13 cellular contexts compared by ENCODE assay signal in genomic region chr5:144484124-144484897, GRCh38.
DNase-seq lines count a peak whose midpoint lies in the region; ATAC-seq, FAIRE-seq and TF ChIP-seq lines count a peak whose summit lies in the region.
"Had no signal": no experiment of that assay in that cellular context is flagged by ENCODE, and none has a peak within 500 bp of the region (broad histone marks: within the 10 kb centered on the region; RNA-seq: fewer than 3 reads in every experiment).

No MANE protein-coding gene starts in this region.

- CTCF ChIA-PET in AG04449 (lab: Yijun Ruan, JAX), result interaction anchor here (0.7 kb wide), 1 partner anchor 877 kb away, joined by 3 read pairs; no protein-coding TSS in a partner anchor

- H3K36me3 ChIP-seq in kidney epithelial cell (ENCODE audit: control insufficient read depth, insufficient read depth, low read length), result no peaks in the 10 kb centered on the region
- H3K36me3 ChIP-seq: BE2C had no signal

- POLR2A ChIA-PET in AG04449 (lab: Yijun Ruan, JAX), result interaction anchor here (0.6 kb wide), 1 partner anchor 16 kb away, joined by 3 read pairs; no protein-coding TSS in a partner anchor

- H3K4me3 ChIP-seq in AG04449 (ENCODE audit: low read depth, low read length) (no peak overlapping the region), astrocyte of the spinal cord (ENCODE audit: low read depth, low read length) (no peak overlapping the region), kidney epithelial cell (ENCODE audit: low read depth, low read length) (no peak overlapping the region)

- ATAC-seq in HG03095 (IDR thresholded peaks at IDR 0.05; ENCODE audit: unreplicated experiment) (no peak), GM21423 (IDR thresholded peaks at IDR 0.05; ENCODE audit: unreplicated experiment) (no peak)

- DNase-seq in AG04449 (ENCODE audit: low read depth, low spot score) (peak; percentile 53), HTR-8/SVneo (ENCODE audit: insufficient read length, low spot score) (peak; percentile 28), astrocyte of the spinal cord (ENCODE audit: low read depth, low spot score) (peak; percentile 71), kidney epithelial cell (ENCODE audit: low read depth) (peak; percentile 84), SKM-1 (lab: John Stamatoyannopoulos, UW; ENCODE audit: unreplicated experiment) (no peak)
- no peak for DNase-seq in activated T-cell treated with anti-CD3 and anti-CD28 coated beads, Interleukin-2, amount 50 U/mL, for 1 hour
- DNase-seq: activated CD4-positive, alpha-beta T cell treated with anti-CD3 and anti-CD28 coated beads, Interleukin-2, amount 10 ng/mL, durations not matched to agents 24 days and 14 days; BE2C; Karpas-422; stimulated activated CD4-positive, alpha-beta T cell treated with anti-CD3 and anti-CD28 coated beads, Interleukin-15, amount 100 ng/mL, for 24 hours had no signal

- in situ Hi-C loops in astrocyte of the spinal cord (cut with HindIII; ENCODE audit: low sequenced_read_pairs), result no loop called here

- TF ChIP-seq CTCF in AG04449 (IDR thresholded peaks at IDR 0.05; ENCODE audit: insufficient read depth, low read length, missing control alignments) (no peak), astrocyte of the spinal cord (IDR thresholded peaks at IDR 0.05; ENCODE audit: low read depth, low read length) (no peak), kidney epithelial cell (IDR thresholded peaks at IDR 0.05; ENCODE audit: insufficient read depth, low read length, poor library complexity, severe bottlenecking) (no peak)

- no peaks in the 10 kb centered on the region for H3K27me3 ChIP-seq in kidney epithelial cell (ENCODE audit: control insufficient read depth, insufficient read depth, low read length)
- H3K27me3 ChIP-seq: BE2C had no signal

- FAIRE-seq in HTR-8/SVneo (lab: Jason Lieb, UNC), result no peak
- FAIRE-seq: colon had no signal

Comparison
In these comparisons a context has a peak if more than half of its experiments do, and no peak if none do; other contexts are left out.
1. DNase-seq: peak in AG04449 (single experiment), HTR-8/SVneo (single experiment), astrocyte of the spinal cord (single experiment) and kidney epithelial cell (single experiment); none in activated T-cell treated with anti-CD3 and anti-CD28 coated beads, Interleukin-2, amount 50 U/mL, for 1 hour (single experiment) and SKM-1 (single experiment).